Comparison of ENCODE assay signal across 1 cellular context in genomic region chr13:109494955-109495354, GRCh38.
TF ChIP-seq lines count a peak whose summit lies in the region.

No MANE protein-coding gene starts in this region.

TF ChIP-seq in SK-N-SH, 30 proteins besides CTCF, POLR2A, EP300 and RAD21 (continued from another document):
- TF ChIP-seq, protein P1, sequence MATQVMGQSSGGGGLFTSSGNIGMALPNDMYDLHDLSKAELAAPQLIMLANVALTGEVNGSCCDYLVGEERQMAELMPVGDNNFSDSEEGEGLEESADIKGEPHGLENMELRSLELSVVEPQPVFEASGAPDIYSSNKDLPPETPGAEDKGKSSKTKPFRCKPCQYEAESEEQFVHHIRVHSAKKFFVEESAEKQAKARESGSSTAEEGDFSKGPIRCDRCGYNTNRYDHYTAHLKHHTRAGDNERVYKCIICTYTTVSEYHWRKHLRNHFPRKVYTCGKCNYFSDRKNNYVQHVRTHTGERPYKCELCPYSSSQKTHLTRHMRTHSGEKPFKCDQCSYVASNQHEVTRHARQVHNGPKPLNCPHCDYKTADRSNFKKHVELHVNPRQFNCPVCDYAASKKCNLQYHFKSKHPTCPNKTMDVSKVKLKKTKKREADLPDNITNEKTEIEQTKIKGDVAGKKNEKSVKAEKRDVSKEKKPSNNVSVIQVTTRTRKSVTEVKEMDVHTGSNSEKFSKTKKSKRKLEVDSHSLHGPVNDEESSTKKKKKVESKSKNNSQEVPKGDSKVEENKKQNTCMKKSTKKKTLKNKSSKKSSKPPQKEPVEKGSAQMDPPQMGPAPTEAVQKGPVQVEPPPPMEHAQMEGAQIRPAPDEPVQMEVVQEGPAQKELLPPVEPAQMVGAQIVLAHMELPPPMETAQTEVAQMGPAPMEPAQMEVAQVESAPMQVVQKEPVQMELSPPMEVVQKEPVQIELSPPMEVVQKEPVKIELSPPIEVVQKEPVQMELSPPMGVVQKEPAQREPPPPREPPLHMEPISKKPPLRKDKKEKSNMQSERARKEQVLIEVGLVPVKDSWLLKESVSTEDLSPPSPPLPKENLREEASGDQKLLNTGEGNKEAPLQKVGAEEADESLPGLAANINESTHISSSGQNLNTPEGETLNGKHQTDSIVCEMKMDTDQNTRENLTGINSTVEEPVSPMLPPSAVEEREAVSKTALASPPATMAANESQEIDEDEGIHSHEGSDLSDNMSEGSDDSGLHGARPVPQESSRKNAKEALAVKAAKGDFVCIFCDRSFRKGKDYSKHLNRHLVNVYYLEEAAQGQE (IDR thresholded peaks at IDR 0.05; ENCODE audit: low read depth, low read length), result no peak
- peak; percentile 72 for TF ChIP-seq JUND (IDR thresholded peaks at IDR 0.05)
- TF ChIP-seq NRF1 (IDR thresholded peaks at IDR 0.05; ENCODE audit: low read depth, low read length), result no peak
- TF ChIP-seq SMC3 (IDR thresholded peaks at IDR 0.05; ENCODE audit: low read depth, low read length), result no peak
- TF ChIP-seq RCOR1 (IDR thresholded peaks at IDR 0.05; ENCODE audit: low read length), result no peak
- TF ChIP-seq, protein P2, sequence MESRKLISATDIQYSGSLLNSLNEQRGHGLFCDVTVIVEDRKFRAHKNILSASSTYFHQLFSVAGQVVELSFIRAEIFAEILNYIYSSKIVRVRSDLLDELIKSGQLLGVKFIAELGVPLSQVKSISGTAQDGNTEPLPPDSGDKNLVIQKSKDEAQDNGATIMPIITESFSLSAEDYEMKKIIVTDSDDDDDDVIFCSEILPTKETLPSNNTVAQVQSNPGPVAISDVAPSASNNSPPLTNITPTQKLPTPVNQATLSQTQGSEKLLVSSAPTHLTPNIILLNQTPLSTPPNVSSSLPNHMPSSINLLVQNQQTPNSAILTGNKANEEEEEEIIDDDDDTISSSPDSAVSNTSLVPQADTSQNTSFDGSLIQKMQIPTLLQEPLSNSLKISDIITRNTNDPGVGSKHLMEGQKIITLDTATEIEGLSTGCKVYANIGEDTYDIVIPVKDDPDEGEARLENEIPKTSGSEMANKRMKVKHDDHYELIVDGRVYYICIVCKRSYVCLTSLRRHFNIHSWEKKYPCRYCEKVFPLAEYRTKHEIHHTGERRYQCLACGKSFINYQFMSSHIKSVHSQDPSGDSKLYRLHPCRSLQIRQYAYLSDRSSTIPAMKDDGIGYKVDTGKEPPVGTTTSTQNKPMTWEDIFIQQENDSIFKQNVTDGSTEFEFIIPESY (IDR thresholded peaks at IDR 0.05; ENCODE audit: borderline replicate concordance, low read depth), result no peak
- TF ChIP-seq MXI1 (IDR thresholded peaks at IDR 0.05; ENCODE audit: low read depth, low read length), result 0 out of 2 replicates have a peak, but pooled peaks have one; percentile 4
- TF ChIP-seq, protein P3, sequence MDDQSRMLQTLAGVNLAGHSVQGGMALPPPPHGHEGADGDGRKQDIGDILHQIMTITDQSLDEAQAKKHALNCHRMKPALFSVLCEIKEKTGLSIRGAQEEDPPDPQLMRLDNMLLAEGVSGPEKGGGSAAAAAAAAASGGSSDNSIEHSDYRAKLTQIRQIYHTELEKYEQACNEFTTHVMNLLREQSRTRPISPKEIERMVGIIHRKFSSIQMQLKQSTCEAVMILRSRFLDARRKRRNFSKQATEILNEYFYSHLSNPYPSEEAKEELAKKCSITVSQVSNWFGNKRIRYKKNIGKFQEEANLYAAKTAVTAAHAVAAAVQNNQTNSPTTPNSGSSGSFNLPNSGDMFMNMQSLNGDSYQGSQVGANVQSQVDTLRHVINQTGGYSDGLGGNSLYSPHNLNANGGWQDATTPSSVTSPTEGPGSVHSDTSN (IDR thresholded peaks at IDR 0.05), result peak; percentile 75
- TF ChIP-seq FOXJ3 (CRISPR knock-in tag; IDR thresholded peaks at IDR 0.05), result no peak
- TF ChIP-seq, protein P4, sequence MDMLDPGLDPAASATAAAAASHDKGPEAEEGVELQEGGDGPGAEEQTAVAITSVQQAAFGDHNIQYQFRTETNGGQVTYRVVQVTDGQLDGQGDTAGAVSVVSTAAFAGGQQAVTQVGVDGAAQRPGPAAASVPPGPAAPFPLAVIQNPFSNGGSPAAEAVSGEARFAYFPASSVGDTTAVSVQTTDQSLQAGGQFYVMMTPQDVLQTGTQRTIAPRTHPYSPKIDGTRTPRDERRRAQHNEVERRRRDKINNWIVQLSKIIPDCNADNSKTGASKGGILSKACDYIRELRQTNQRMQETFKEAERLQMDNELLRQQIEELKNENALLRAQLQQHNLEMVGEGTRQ (IDR thresholded peaks at IDR 0.05; ENCODE audit: borderline replicate concordance, low read depth, low read length), result no peak
- TF ChIP-seq RXRA (IDR thresholded peaks at IDR 0.05; ENCODE audit: borderline replicate concordance, low read depth), result peak; percentile 44; the same call in 1 of the 2 replicates
- TF ChIP-seq RFX5 (IDR thresholded peaks at IDR 0.05; ENCODE audit: low read length), result no peak
